1 cellular context compared by ENCODE assay signal in the genomic region with DNA sequence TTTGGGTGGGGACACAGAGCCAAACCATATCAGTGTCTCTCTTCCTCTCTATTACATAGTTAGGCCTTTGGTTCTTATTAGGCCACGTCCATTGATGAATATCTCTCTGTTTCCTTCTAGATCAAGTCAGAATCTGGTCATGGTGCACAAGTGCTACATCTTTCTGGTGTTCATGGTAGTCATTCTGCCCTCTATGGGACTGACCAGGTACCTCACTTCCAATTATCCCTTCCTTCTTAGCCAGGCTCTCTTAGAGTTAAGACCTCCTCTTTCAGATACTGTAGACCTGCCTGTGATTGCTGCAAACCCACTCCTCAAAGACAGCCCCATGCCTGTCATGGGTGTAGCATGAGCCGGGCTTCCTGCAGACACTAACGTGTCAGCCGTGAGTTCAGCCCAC.
TF ChIP-seq lines count a peak whose summit lies in the region.

No MANE protein-coding gene starts in this region.

TF ChIP-seq in H1, 55 proteins besides CTCF, POLR2A, EP300 and RAD21:
- TF ChIP-seq, protein P1, sequence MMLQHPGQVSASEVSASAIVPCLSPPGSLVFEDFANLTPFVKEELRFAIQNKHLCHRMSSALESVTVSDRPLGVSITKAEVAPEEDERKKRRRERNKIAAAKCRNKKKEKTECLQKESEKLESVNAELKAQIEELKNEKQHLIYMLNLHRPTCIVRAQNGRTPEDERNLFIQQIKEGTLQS (IDR thresholded peaks at IDR 0.05; ENCODE audit: insufficient read depth, low read depth, low read length), result no peak
- TF ChIP-seq FOSL1 (IDR thresholded peaks at IDR 0.05; ENCODE audit: insufficient read depth, low read depth, low read length) (no peak), CBX8 (IDR thresholded peaks at IDR 0.05; ENCODE audit: borderline replicate concordance, low read depth, low read length) (no peak), CEBPB (IDR thresholded peaks at IDR 0.05; ENCODE audit: low read depth, low read length) (no peak), SIX5 (IDR thresholded peaks at IDR 0.05; ENCODE audit: low read depth, low read length) (no peak), EZH2 (IDR thresholded peaks at IDR 0.05; ENCODE audit: low read depth, low read length, severe bottlenecking) (no peak), CBX5 (IDR thresholded peaks at IDR 0.05; ENCODE audit: low read depth, low read length) (no peak), BCL11A (IDR thresholded peaks at IDR 0.05; ENCODE audit: low read depth in 2 of 2, low read length in 2 of 2) (no peak), NANOG (IDR thresholded peaks at IDR 0.05; ENCODE audit: insufficient read depth, low read depth, low read length, poor library complexity, severe bottlenecking) (no peak)
